ENCODE assay signal across 9 cellular contexts in genomic region chr3:171347017-171347979, GRCh38.
DNase-seq lines count a peak whose midpoint lies in the region; ATAC-seq and TF ChIP-seq lines count a peak whose summit lies in the region.
"Had no signal": no experiment of that assay in that cellular context is flagged by ENCODE, and none has a peak within 500 bp of the region (broad histone marks: within the 10 kb centered on the region; RNA-seq: fewer than 3 reads in every experiment).

No MANE protein-coding gene starts in this region.

- H3K4me1 Mint-ChIP-seq in activated naive CD4-positive, alpha-beta T cell treated with anti-CD3 and anti-CD28 coated beads, Interleukin-2, amount 10 ng/mL, durations not matched to agents 7 days and 5 days: peaks cover 5% of the 10 kb centered on the region

- DNase-seq in activated naive CD4-positive, alpha-beta T cell treated with anti-CD3 and anti-CD28 coated beads, Interleukin-2, amount 50 U/mL, for 72 hours (ENCODE audit: low spot score in 2 of 2): no peak
- no peak for DNase-seq in activated naive CD4-positive, alpha-beta T cell treated with anti-CD3 and anti-CD28 coated beads, Interleukin-2, amount 10 ng/mL, durations not matched to agents 7 days and 5 days
- DNase-seq in PC-9: peak in 1 of 2 experiments; percentile 78
- no peak for DNase-seq in left ventricle myocardium superior
- DNase-seq in stimulated activated CD4-positive, alpha-beta T cell treated with anti-CD3 and anti-CD28 coated beads, Interleukin-4, amount 100 ng/mL, for 4 hours: no peak
- no peak for DNase-seq in stimulated activated CD4-positive, alpha-beta T cell treated with anti-CD3 and anti-CD28 coated beads, Interleukin-15, amount 100 ng/mL, for 24 hours
- no peak for DNase-seq in activated CD8-positive, alpha-beta memory T cell treated with anti-CD3 and anti-CD28 coated beads, Interleukin-2, amount 50 U/mL, for 48 hours
- DNase-seq: DND-41 had no signal

- no peak overlapping the region for H3K4me3 ChIP-seq in PC-9

- intact Hi-C loops in PC-9 (cut with micrococcal nuclease; ENCODE audit: unreplicated experiment) (loop anchor here (2.0 kb wide), 1 partner anchor 18 kb away; no protein-coding TSS in a partner anchor), left ventricle myocardium superior (cut with micrococcal nuclease) (no loop called here)

- H3K27me3 Mint-ChIP-seq in activated naive CD4-positive, alpha-beta T cell treated with anti-CD3 and anti-CD28 coated beads, Interleukin-2, amount 10 ng/mL, durations not matched to agents 7 days and 5 days: no peaks in the 10 kb centered on the region

- peak; percentile 48 to 52 for ATAC-seq in activated naive CD4-positive, alpha-beta T cell treated with anti-CD3 and anti-CD28 coated beads, Interleukin-2, amount 50 U/mL, for 72 hours
- ATAC-seq in HG02938 (IDR thresholded peaks at IDR 0.05; ENCODE audit: unreplicated experiment): peak; percentile 59
- ATAC-seq in left ventricle myocardium superior: peak; percentile 70

- H3K27ac Mint-ChIP-seq in activated naive CD4-positive, alpha-beta T cell treated with anti-CD3 and anti-CD28 coated beads, Interleukin-2, amount 50 U/mL, for 72 hours: peak overlapping the region in 1 of 2 donors; percentile 84
- H3K27ac Mint-ChIP-seq in activated naive CD4-positive, alpha-beta T cell treated with anti-CD3 and anti-CD28 coated beads, Interleukin-2, amount 10 ng/mL, durations not matched to agents 7 days and 5 days: no peak overlapping the region

- H3K9me2 ChIP-seq in PC-9 (ENCODE audit: insufficient read depth): no peaks in the 10 kb centered on the region

- no peaks in the 10 kb centered on the region for H4K20me1 ChIP-seq in PC-9 (ENCODE audit: insufficient read depth)

- peak overlapping the region; percentile 36 for H3K4me2 ChIP-seq in PC-9

- peaks cover 42% of the 10 kb centered on the region for H3F3A ChIP-seq in PC-9 (ENCODE audit: insufficient read depth, low read depth)

- H3K9me3 Mint-ChIP-seq in activated naive CD4-positive, alpha-beta T cell treated with anti-CD3 and anti-CD28 coated beads, Interleukin-2, amount 50 U/mL, for 72 hours: peaks cover 16% of the 10 kb centered on the region in 2 donors
- peaks cover 14% of the 10 kb centered on the region for H3K9me3 Mint-ChIP-seq in activated naive CD4-positive, alpha-beta T cell treated with anti-CD3 and anti-CD28 coated beads, Interleukin-2, amount 10 ng/mL, durations not matched to agents 7 days and 5 days

- H3K27ac ChIP-seq in PC-9: peak overlapping the region; percentile 51

- peaks cover 7% of the 10 kb centered on the region; the same call in 1 of the 2 replicates for H3K36me3 ChIP-seq in PC-9 (ENCODE audit: low read depth)

- peaks cover 50% of the 10 kb centered on the region for H3K4me1 ChIP-seq in PC-9 (replicated peaks; ENCODE audit: insufficient read depth)

- H3K79me2 ChIP-seq in PC-9 (ENCODE audit: low read depth): peaks cover 53% of the 10 kb centered on the region

- no peak overlapping the region for H2AFZ ChIP-seq in PC-9

- CTCF ChIA-PET in activated naive CD4-positive, alpha-beta T cell treated with anti-CD3 and anti-CD28 coated beads, Interleukin-2, amount 10 ng/mL, durations not matched to agents 7 days and 5 days (lab: Charles Lee): interaction anchor here (0.5 to 1.0 kb wide), 4 partner anchors 18 to 145 kb away, joined by 3 read pairs; no protein-coding TSS in a partner anchor
- CTCF ChIA-PET in PC-9 (lab: Charles Lee): no interaction called here

- no peaks in the 10 kb centered on the region for H3K27me3 ChIP-seq in PC-9 (ENCODE audit: insufficient read depth, low read depth)

- POLR2A ChIA-PET in PC-9 (lab: Charles Lee; ENCODE audit: unreplicated experiment): interaction anchor here (0.6 kb wide), 1 partner anchor 54 kb away, joined by 3 read pairs; no protein-coding TSS in a partner anchor

- no peak for TF ChIP-seq CTCF in PC-9 (conservative IDR thresholded peaks at IDR 0.05)

- peaks cover 5% of the 10 kb centered on the region; the same call in 1 of the 2 replicates for H3K9me3 ChIP-seq in PC-9 (ENCODE audit: insufficient read depth, low read depth)

- no peak overlapping the region for H3K4me3 Mint-ChIP-seq in activated naive CD4-positive, alpha-beta T cell treated with anti-CD3 and anti-CD28 coated beads, Interleukin-2, amount 10 ng/mL, durations not matched to agents 7 days and 5 days

- no TSS peak for BruUV-seq in PC-9 (replicated peaks; lab: Mats Ljungman, UMichigan)

- peaks cover 35 to 36% of the 10 kb centered on the region in 2 donors for H3K36me3 Mint-ChIP-seq in activated naive CD4-positive, alpha-beta T cell treated with anti-CD3 and anti-CD28 coated beads, Interleukin-2, amount 50 U/mL, for 72 hours
- peaks cover 44% of the 10 kb centered on the region for H3K36me3 Mint-ChIP-seq in activated naive CD4-positive, alpha-beta T cell treated with anti-CD3 and anti-CD28 coated beads, Interleukin-2, amount 10 ng/mL, durations not matched to agents 7 days and 5 days
